Comparison of ENCODE assay signal across 9 cellular contexts in genomic region chr1:152013664-152014237, GRCh38. TPM values are rescaled to one million over a fixed set of nuclear protein-coding genes. Genes with fewer than 3 reads are reported as not detected.
A peak's percentile ranks its signal among the peaks of the same experiment; 100 is the strongest.
DNase-seq lines count a peak whose midpoint lies in the region; ATAC-seq and TF ChIP-seq lines count a peak whose summit lies in the region.
"Had no signal": no experiment of that assay in that cellular context is flagged by ENCODE, and none has a peak within 500 bp of the region (broad histone marks: within the 10 kb centered on the region; RNA-seq: fewer than 3 reads in every experiment).

No MANE protein-coding gene starts in this region.

- H3K4me1 ChIP-seq in adrenal gland (replicated peaks in 1 of 2) (no peaks in the 10 kb centered on the region), liver (ENCODE audit: control insufficient read depth in 4 of 4, insufficient read depth in 4 of 4, low read length in 3 of 4) (peaks cover 0 to 10% (median 6%) of the 10 kb centered on the region in 4 donors)

- TF ChIP-seq RAD21 in liver (IDR thresholded peaks at IDR 0.05), result peak; percentile 60 to 75

- H3K27me3 ChIP-seq in adrenal gland (no peaks in the 10 kb centered on the region), liver (ENCODE audit: control insufficient read depth in 4 of 4, insufficient read depth in 4 of 4, low read length in 3 of 4) (no peaks in the 10 kb centered on the region)

- WGBS in adrenal gland, 4 donors, result 12 to 21% (median 17%) methylated on average over 3 of the region's 3 CpGs
- 14% methylated on average over 3 of the region's 3 CpGs for WGBS in liver

- H3K36me3 ChIP-seq in adrenal gland (replicated peaks in 1 of 2) (no peaks in the 10 kb centered on the region), liver (ENCODE audit: control insufficient read depth in 4 of 4, insufficient read depth in 3 of 4, low read depth in 1 of 4, low read length in 3 of 4) (no peaks in the 10 kb centered on the region)

- H3K27ac ChIP-seq in adrenal gland (no peak overlapping the region), liver (ENCODE audit: low read depth in 1 of 2, low read length in 2 of 2) (no peak overlapping the region)

- ATAC-seq in GM21367 (IDR thresholded peaks at IDR 0.05; ENCODE audit: unreplicated experiment), result no peak
- ATAC-seq: naive thymus-derived CD8-positive, alpha-beta T cell had no signal

- H3K4me3 ChIP-seq in adrenal gland (no peak overlapping the region), liver (ENCODE audit: low read depth in 1 of 3, low read length in 3 of 3) (no peak overlapping the region)

- no peaks in the 10 kb centered on the region for H3K9me3 ChIP-seq in adrenal gland (replicated peaks in 1 of 3)
- H3K9me3 ChIP-seq in liver (ENCODE audit: control insufficient read depth in 4 of 4, low read length in 3 of 4), result no peaks in the 10 kb centered on the region

- peak; percentile 78 for DNase-seq in activated effector memory CD4-positive, alpha-beta T cell treated with anti-CD3 and anti-CD28 coated beads, Interleukin-2, amount 50 U/mL, for 16 hours
- no peak for DNase-seq in activated effector memory CD4-positive, alpha-beta T cell treated with Interleukin-2 at 50 U/mL for 16 hours
- DNase-seq in NCI-H226 (peak; percentile 20), adrenal gland (peak in 6 of 7 donors; percentile 26 to 61 (median 50)), epidermal melanocyte (ENCODE audit: insufficient read length, low spot score) (no peak), DMS79 (lab: John Stamatoyannopoulos, UW) (no peak)

- H3K9ac ChIP-seq in liver (ENCODE audit: low read depth in 1 of 2, low read length in 2 of 2), result no peak overlapping the region

- TF ChIP-seq CTCF in adrenal gland (IDR thresholded peaks at IDR 0.05) (peak in 5 of 6 experiments; percentile 39 to 46 (median 43)), liver (IDR thresholded peaks at IDR 0.05; ENCODE audit: low read depth, low read length, missing input control) (peak; percentile 44)

- intact Hi-C loops in adrenal gland (cut with DNase I), result no loop called here

- TF ChIP-seq POLR2A in adrenal gland (IDR thresholded peaks at IDR 0.05), result no peak

TF ChIP-seq in liver, 16 proteins besides CTCF, POLR2A, EP300 and RAD21:
- no peak for TF ChIP-seq HNF4G (IDR thresholded peaks at IDR 0.05)
- no peak for TF ChIP-seq YY1 (IDR thresholded peaks at IDR 0.05)
- TF ChIP-seq, protein P1, sequence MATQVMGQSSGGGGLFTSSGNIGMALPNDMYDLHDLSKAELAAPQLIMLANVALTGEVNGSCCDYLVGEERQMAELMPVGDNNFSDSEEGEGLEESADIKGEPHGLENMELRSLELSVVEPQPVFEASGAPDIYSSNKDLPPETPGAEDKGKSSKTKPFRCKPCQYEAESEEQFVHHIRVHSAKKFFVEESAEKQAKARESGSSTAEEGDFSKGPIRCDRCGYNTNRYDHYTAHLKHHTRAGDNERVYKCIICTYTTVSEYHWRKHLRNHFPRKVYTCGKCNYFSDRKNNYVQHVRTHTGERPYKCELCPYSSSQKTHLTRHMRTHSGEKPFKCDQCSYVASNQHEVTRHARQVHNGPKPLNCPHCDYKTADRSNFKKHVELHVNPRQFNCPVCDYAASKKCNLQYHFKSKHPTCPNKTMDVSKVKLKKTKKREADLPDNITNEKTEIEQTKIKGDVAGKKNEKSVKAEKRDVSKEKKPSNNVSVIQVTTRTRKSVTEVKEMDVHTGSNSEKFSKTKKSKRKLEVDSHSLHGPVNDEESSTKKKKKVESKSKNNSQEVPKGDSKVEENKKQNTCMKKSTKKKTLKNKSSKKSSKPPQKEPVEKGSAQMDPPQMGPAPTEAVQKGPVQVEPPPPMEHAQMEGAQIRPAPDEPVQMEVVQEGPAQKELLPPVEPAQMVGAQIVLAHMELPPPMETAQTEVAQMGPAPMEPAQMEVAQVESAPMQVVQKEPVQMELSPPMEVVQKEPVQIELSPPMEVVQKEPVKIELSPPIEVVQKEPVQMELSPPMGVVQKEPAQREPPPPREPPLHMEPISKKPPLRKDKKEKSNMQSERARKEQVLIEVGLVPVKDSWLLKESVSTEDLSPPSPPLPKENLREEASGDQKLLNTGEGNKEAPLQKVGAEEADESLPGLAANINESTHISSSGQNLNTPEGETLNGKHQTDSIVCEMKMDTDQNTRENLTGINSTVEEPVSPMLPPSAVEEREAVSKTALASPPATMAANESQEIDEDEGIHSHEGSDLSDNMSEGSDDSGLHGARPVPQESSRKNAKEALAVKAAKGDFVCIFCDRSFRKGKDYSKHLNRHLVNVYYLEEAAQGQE (IDR thresholded peaks at IDR 0.05), result no peak
- TF ChIP-seq MAX (IDR thresholded peaks at IDR 0.05), result no peak
- TF ChIP-seq EGR1 (IDR thresholded peaks at IDR 0.05; ENCODE audit: low read depth in 2 of 2), result no peak
- TF ChIP-seq NR2F2 (IDR thresholded peaks at IDR 0.05), result no peak
- TF ChIP-seq JUND (IDR thresholded peaks at IDR 0.05), result no peak
- TF ChIP-seq FOXA2 (IDR thresholded peaks at IDR 0.05), result no peak
- TF ChIP-seq SP1 (IDR thresholded peaks at IDR 0.05), result no peak
- no peak for TF ChIP-seq GABPA (IDR thresholded peaks at IDR 0.05 in 1 of 2, conservative IDR thresholded peaks at IDR 0.05 in 1 of 2)
- TF ChIP-seq FOXA1 (IDR thresholded peaks at IDR 0.05), result no peak
- TF ChIP-seq, protein P2, sequence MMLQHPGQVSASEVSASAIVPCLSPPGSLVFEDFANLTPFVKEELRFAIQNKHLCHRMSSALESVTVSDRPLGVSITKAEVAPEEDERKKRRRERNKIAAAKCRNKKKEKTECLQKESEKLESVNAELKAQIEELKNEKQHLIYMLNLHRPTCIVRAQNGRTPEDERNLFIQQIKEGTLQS (IDR thresholded peaks at IDR 0.05), result no peak
- no peak for TF ChIP-seq RXRA (IDR thresholded peaks at IDR 0.05)
- TF ChIP-seq, protein P3, sequence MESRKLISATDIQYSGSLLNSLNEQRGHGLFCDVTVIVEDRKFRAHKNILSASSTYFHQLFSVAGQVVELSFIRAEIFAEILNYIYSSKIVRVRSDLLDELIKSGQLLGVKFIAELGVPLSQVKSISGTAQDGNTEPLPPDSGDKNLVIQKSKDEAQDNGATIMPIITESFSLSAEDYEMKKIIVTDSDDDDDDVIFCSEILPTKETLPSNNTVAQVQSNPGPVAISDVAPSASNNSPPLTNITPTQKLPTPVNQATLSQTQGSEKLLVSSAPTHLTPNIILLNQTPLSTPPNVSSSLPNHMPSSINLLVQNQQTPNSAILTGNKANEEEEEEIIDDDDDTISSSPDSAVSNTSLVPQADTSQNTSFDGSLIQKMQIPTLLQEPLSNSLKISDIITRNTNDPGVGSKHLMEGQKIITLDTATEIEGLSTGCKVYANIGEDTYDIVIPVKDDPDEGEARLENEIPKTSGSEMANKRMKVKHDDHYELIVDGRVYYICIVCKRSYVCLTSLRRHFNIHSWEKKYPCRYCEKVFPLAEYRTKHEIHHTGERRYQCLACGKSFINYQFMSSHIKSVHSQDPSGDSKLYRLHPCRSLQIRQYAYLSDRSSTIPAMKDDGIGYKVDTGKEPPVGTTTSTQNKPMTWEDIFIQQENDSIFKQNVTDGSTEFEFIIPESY (IDR thresholded peaks at IDR 0.05), result no peak
- no peak for TF ChIP-seq HNF4A (conservative IDR thresholded peaks at IDR 0.05)
- no peak for TF ChIP-seq TAF1 (conservative IDR thresholded peaks at IDR 0.05)

RNA-seq across cellular contexts. Expression of gene S100A10, which starts 20.1 kb away (rescaled TPM):
- total RNA-seq in adrenal gland (100 to 1,000 TPM in 5 of 8 donors, 10 to 100 TPM in 3; 66.7 to 463 (median 262) TPM), liver (10 to 100 TPM in 1 of 2 donors, 1 to 10 TPM in 1; 7.0 to 23.1 TPM)
- polyA plus RNA-seq in adrenal gland (100 to 1,000 TPM; 439 to 860 (median 798) TPM), liver (10 to 100 TPM; 47.8 to 99.5 TPM)

RNA-seq across cellular contexts. Expression of gene S100A11, which starts 23.1 kb away (rescaled TPM):
- total RNA-seq in adrenal gland (100 to 1,000 TPM in 6 of 8 donors, 10 to 100 TPM in 2; 66.8 to 251 (median 145) TPM), liver (10 to 100 TPM in 1 of 2 donors, 1 to 10 TPM in 1; 9.9 to 10.3 TPM)
- polyA plus RNA-seq in adrenal gland (1,000 to 10,000 TPM in 1 of 3 donors, 100 to 1,000 TPM in 2; 308 to 1,160 (median 987) TPM), liver (10 to 100 TPM; 51.6 to 76.1 TPM)

Comparison
In these comparisons a context has a peak if more than half of its experiments do, and no peak if none do; other contexts are left out.
1. DNase-seq: peak in activated effector memory CD4-positive, alpha-beta T cell treated with anti-CD3 and anti-CD28 coated beads, Interleukin-2, amount 50 U/mL, for 16 hours (single experiment), NCI-H226 (single experiment) and adrenal gland (6 of 7); none in activated effector memory CD4-positive, alpha-beta T cell treated with Interleukin-2 at 50 U/mL for 16 hours (single experiment), epidermal melanocyte (single experiment) and DMS79 (single experiment).
2. RNA of gene S100A11, which starts 23.1 kb away (total RNA-seq): 66.8 to 251 TPM in adrenal gland; 9.9 to 10.3 TPM in liver; every median in the first group is over 4 times any median in the second.